ENCODE assay signal across 29 cellular contexts in genomic region chr16:12628526-12628925, GRCh38.
"Had no signal": no experiment of that assay in that cellular context is flagged by ENCODE, and none has a peak within 500 bp of the region (broad histone marks: within the 10 kb centered on the region; RNA-seq: fewer than 3 reads in every experiment).

No MANE protein-coding gene starts in this region.

- H3K27ac ChIP-seq: body of pancreas, dorsolateral prefrontal cortex, thoracic aorta, uterus had no signal

- H3K4me1 ChIP-seq: body of pancreas, uterus had no signal

- ATAC-seq: body of pancreas; esophagus mucosa; left colon; right cardiac atrium; stimulated activated naive CD8-positive, alpha-beta T cell treated with anti-CD3 and anti-CD28 coated beads, Interleukin-15, Interleukin-2, amounts not matched to agents 100 U/mL and 50 U/mL, for 24 hours; WTC11 had no signal

- DNase-seq: activated CD4-positive, alpha-beta memory T cell treated with anti-CD3 and anti-CD28 coated beads, Interleukin-2, amount 10 ng/mL, durations not matched to agents 7 days and 5 days; activated CD4-positive, alpha-beta T cell treated with anti-CD3 and anti-CD28 coated beads for 1 hour; activated CD4-positive, alpha-beta T cell treated with anti-CD3 and anti-CD28 coated beads, Interleukin-2, amount 10 ng/mL, durations not matched to agents 7 days and 5 days; activated CD8-positive, alpha-beta memory T cell treated with anti-CD3 and anti-CD28 coated beads, Interleukin-2, amount 50 U/mL, for 48 hours; activated gamma-delta T cell; activated naive CD4-positive, alpha-beta T cell treated with anti-CD3 and anti-CD28 coated beads, Interleukin-2, amount 10 ng/mL, durations not matched to agents 7 days and 5 days; activated naive CD8-positive, alpha-beta T cell treated with anti-CD3 and anti-CD28 coated beads, Interleukin-2, amount 10 ng/mL, durations not matched to agents 7 days and 5 days; activated T-cell treated with anti-CD3 and anti-CD28 coated beads, Interleukin-2, amount 50 U/mL, for 24 hours; anterior cingulate cortex; body of pancreas; dorsolateral prefrontal cortex; effector memory CD4-positive, alpha-beta T cell; glutamatergic neuron; islet precursor cell; left colon; mammary epithelial cell; posterior cingulate gyrus; right cardiac atrium; stimulated activated CD4-positive, alpha-beta T cell treated with anti-CD3 and anti-CD28 coated beads, Interleukin-2, amount 100 ng/mL, for 48 hours; stimulated activated naive CD8-positive, alpha-beta T cell treated with anti-CD3 and anti-CD28 coated beads, Interleukin-15, Interleukin-2, amounts not matched to agents 100 U/mL and 50 U/mL, for 24 hours; T-helper 2 cell; trophoblast cell; uterus had no signal

- H3K27me3 ChIP-seq: body of pancreas, dorsolateral prefrontal cortex, uterus had no signal

- H3K4me1 Mint-ChIP-seq: activated CD4-positive, alpha-beta memory T cell treated with anti-CD3 and anti-CD28 coated beads, Interleukin-2, amount 10 ng/mL, durations not matched to agents 7 days and 5 days; activated naive CD4-positive, alpha-beta T cell treated with anti-CD3 and anti-CD28 coated beads, Interleukin-2, amount 10 ng/mL, durations not matched to agents 7 days and 5 days; activated naive CD8-positive, alpha-beta T cell treated with anti-CD3 and anti-CD28 coated beads, Interleukin-2, amount 10 ng/mL, durations not matched to agents 7 days and 5 days; nephron; WTC11 had no signal

- H3K36me3 ChIP-seq: thoracic aorta, uterus had no signal

- H3K27ac Mint-ChIP-seq: activated CD4-positive, alpha-beta memory T cell treated with anti-CD3 and anti-CD28 coated beads, Interleukin-2, amount 10 ng/mL, durations not matched to agents 7 days and 5 days; activated CD4-positive, alpha-beta T cell treated with anti-CD3 and anti-CD28 coated beads, Interleukin-2, amount 10 ng/mL, durations not matched to agents 7 days and 5 days; activated naive CD4-positive, alpha-beta T cell treated with anti-CD3 and anti-CD28 coated beads, Interleukin-2, amount 10 ng/mL, durations not matched to agents 7 days and 5 days; activated naive CD8-positive, alpha-beta T cell treated with anti-CD3 and anti-CD28 coated beads, Interleukin-2, amount 10 ng/mL, durations not matched to agents 7 days and 5 days; activated T-cell treated with anti-CD3 and anti-CD28 coated beads, Interleukin-2, amount 50 U/mL, for 24 hours; nephron; WTC11 had no signal

- H3K4me3 ChIP-seq: body of pancreas, dorsolateral prefrontal cortex, thoracic aorta, uterus had no signal

- H3K36me3 Mint-ChIP-seq: activated naive CD4-positive, alpha-beta T cell treated with anti-CD3 and anti-CD28 coated beads, Interleukin-2, amount 10 ng/mL, durations not matched to agents 7 days and 5 days; activated naive CD8-positive, alpha-beta T cell treated with anti-CD3 and anti-CD28 coated beads, Interleukin-2, amount 10 ng/mL, durations not matched to agents 7 days and 5 days; WTC11 had no signal

- H3K9me3 Mint-ChIP-seq: activated CD4-positive, alpha-beta memory T cell treated with anti-CD3 and anti-CD28 coated beads, Interleukin-2, amount 10 ng/mL, durations not matched to agents 7 days and 5 days; activated CD4-positive, alpha-beta T cell treated with anti-CD3 and anti-CD28 coated beads, Interleukin-2, amount 10 ng/mL, durations not matched to agents 7 days and 5 days; activated naive CD4-positive, alpha-beta T cell treated with anti-CD3 and anti-CD28 coated beads, Interleukin-2, amount 10 ng/mL, durations not matched to agents 7 days and 5 days; activated naive CD8-positive, alpha-beta T cell treated with anti-CD3 and anti-CD28 coated beads, Interleukin-2, amount 10 ng/mL, durations not matched to agents 7 days and 5 days; activated T-cell treated with anti-CD3 and anti-CD28 coated beads, Interleukin-2, amount 50 U/mL, for 24 hours; nephron; WTC11 had no signal

- H3K9me3 ChIP-seq: body of pancreas, thoracic aorta, uterus had no signal

- FAIRE-seq: colon, frontal cortex had no signal

- H3K4me3 Mint-ChIP-seq: activated CD4-positive, alpha-beta memory T cell treated with anti-CD3 and anti-CD28 coated beads, Interleukin-2, amount 10 ng/mL, durations not matched to agents 7 days and 5 days; activated CD4-positive, alpha-beta T cell treated with anti-CD3 and anti-CD28 coated beads, Interleukin-2, amount 10 ng/mL, durations not matched to agents 7 days and 5 days; activated naive CD4-positive, alpha-beta T cell treated with anti-CD3 and anti-CD28 coated beads, Interleukin-2, amount 10 ng/mL, durations not matched to agents 7 days and 5 days; activated naive CD8-positive, alpha-beta T cell treated with anti-CD3 and anti-CD28 coated beads, Interleukin-2, amount 10 ng/mL, durations not matched to agents 7 days and 5 days; activated T-cell treated with anti-CD3 and anti-CD28 coated beads, Interleukin-2, amount 50 U/mL, for 24 hours; nephron; WTC11 had no signal

- H3K27me3 Mint-ChIP-seq: activated CD4-positive, alpha-beta T cell treated with anti-CD3 and anti-CD28 coated beads, Interleukin-2, amount 10 ng/mL, durations not matched to agents 7 days and 5 days had no signal
